In the genomic region with DNA sequence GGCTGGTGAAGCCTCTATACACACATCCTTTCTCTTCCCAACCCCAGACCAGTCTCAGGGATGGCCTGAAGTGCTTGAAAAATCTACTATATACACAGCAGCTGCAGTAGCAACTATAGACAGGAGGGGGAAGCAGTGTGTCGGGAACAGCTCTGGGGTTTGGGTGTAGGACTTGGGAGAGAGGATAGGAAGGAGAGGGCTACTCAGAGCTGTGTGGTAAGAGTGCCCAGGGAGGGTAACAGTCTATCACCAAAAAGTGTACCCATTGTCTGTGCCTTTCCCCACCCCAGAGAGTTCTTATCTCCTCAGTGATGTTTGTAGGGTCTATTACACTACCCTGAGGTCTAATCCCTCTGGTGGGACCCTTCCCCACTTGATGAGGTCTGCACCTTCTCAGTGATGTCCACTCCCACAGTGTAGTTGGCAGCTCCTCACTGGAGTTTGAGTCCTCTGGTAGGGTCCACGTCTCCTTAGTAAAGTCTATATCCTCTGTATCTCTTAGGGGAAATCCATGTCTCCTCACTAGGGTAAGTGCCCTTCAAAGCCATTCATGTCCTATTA, we compare ENCODE assay signal across 8 cellular contexts. TPM values are rescaled to one million over a fixed set of nuclear protein-coding genes. Genes with fewer than 3 reads are reported as not detected.
DNase-seq lines count a peak whose midpoint lies in the region; ATAC-seq and TF ChIP-seq lines count a peak whose summit lies in the region.

No MANE protein-coding gene starts in this region.

- peak; percentile 73 to 89 (median 83) for TF ChIP-seq CTCF in heart right ventricle (IDR thresholded peaks at IDR 0.05)

- peak; percentile 75 for DNase-seq in GM04504 (ENCODE audit: low read depth)
- DNase-seq in NCI-H1105 treated with DMSO at 0.1 percent for 48 hours (lab: John Stamatoyannopoulos, UW), result peak; percentile 63
- peak; percentile 92 for DNase-seq in SK-N-DZ (ENCODE audit: low spot score)
- DNase-seq in amniotic epithelial cell (ENCODE audit: low read depth), result peak; percentile 83
- DNase-seq in heart right ventricle, result peak; percentile 53 to 86
- peak; percentile 94 for DNase-seq in pons (ENCODE audit: low spot score)

- H3K27me3 ChIP-seq in heart right ventricle, result peaks cover 0 to 4% (median 0%) of the 10 kb centered on the region in 7 donors

- H3K27ac ChIP-seq in heart right ventricle, result peak overlapping the region in 9 of 10 donors; percentile 15 to 91 (median 63)

- intact Hi-C loops in heart right ventricle (cut with DNase I), result loop anchor here in 8 of 10 donors (1.0 to 10.0 kb wide), 9 partner anchors 82 to 338 kb away; partner anchors contain the start of genes TRPC4AP (in 3 of the 8), GSS (in 2 of the 8) and MYH7B (in 2 of the 8)

- no peaks in the 10 kb centered on the region for H3K36me3 ChIP-seq in heart right ventricle

- 21 to 23% methylated on average over 2 of the region's 2 CpGs for WGBS in heart right ventricle, 2 donors

- H3K9me3 ChIP-seq in heart right ventricle, result no peaks in the 10 kb centered on the region

- H3K4me3 ChIP-seq in heart right ventricle, result no peak overlapping the region

- ATAC-seq in heart right ventricle (peak; percentile 26 to 61 (median 52)), GM18511 (IDR thresholded peaks at IDR 0.05; ENCODE audit: unreplicated experiment) (no peak), GM21381 (IDR thresholded peaks at IDR 0.05; ENCODE audit: unreplicated experiment) (no peak)

- H3K4me1 ChIP-seq in heart right ventricle, result peaks cover 8 to 54% (median 42%) of the 10 kb centered on the region in 9 donors

RNA-seq across cellular contexts. Expression of gene GGT7, which starts 1.5 kb away (rescaled TPM):
- 12.2 and 19.7 TPM in 2 replicates for polyA plus RNA-seq in SK-N-DZ (2014; cell fraction: cytosol; rRNA removed)
- polyA plus RNA-seq in SK-N-DZ (2014; cell fraction: nucleus; rRNA removed), result 139 and 176 TPM in 2 replicates
- total RNA-seq in heart right ventricle, result 10 to 100 TPM in 9 of 10 donors, 1 to 10 TPM in 1; 8.0 to 27.7 (median 14.9) TPM
- polyA plus RNA-seq in heart right ventricle, result 10 to 100 TPM; 14.6 to 45.4 TPM

RNA-seq across cellular contexts. Expression of gene ACSS2, which starts 2.2 kb away (rescaled TPM):
- 32.4 and 41.2 TPM in 2 replicates for polyA plus RNA-seq in SK-N-DZ (2014; cell fraction: cytosol; rRNA removed)
- polyA plus RNA-seq in SK-N-DZ (2014; cell fraction: nucleus; rRNA removed), result 79.1 and 82.7 TPM in 2 replicates
- 100 to 1,000 TPM in 6 of 10 donors, 10 to 100 TPM in 4; 90.2 to 125 (median 104) TPM for total RNA-seq in heart right ventricle
- 100 to 1,000 TPM in 1 of 2 donors, 10 to 100 TPM in 1; 65.4 to 213 TPM for polyA plus RNA-seq in heart right ventricle

RNA-seq across cellular contexts. Expression of gene NCOA6, which starts 48.7 kb away (rescaled TPM):
- 7.9 and 9.1 TPM in 2 replicates for polyA plus RNA-seq in SK-N-DZ (2014; cell fraction: cytosol; rRNA removed)
- polyA plus RNA-seq in SK-N-DZ (2014; cell fraction: nucleus; rRNA removed), result 6.8 and 9.1 TPM in 2 replicates
- 10 to 100 TPM; 15.5 to 19.7 (median 18.0) TPM for total RNA-seq in heart right ventricle
- 10 to 100 TPM; 11.6 to 37.5 TPM for polyA plus RNA-seq in heart right ventricle

Comparison
In these comparisons a context has a peak if more than half of its experiments do, and no peak if none do; other contexts are left out.
1. ATAC-seq: peak in heart right ventricle (8 of 8); none in GM18511 (single experiment) and GM21381 (single experiment).
2. Peak in every context shown above with its lines, with median percentiles within 50 percentile points of each other: DNase-seq.